Comparison of ENCODE assay signal across 8 cellular contexts in the genomic region with DNA sequence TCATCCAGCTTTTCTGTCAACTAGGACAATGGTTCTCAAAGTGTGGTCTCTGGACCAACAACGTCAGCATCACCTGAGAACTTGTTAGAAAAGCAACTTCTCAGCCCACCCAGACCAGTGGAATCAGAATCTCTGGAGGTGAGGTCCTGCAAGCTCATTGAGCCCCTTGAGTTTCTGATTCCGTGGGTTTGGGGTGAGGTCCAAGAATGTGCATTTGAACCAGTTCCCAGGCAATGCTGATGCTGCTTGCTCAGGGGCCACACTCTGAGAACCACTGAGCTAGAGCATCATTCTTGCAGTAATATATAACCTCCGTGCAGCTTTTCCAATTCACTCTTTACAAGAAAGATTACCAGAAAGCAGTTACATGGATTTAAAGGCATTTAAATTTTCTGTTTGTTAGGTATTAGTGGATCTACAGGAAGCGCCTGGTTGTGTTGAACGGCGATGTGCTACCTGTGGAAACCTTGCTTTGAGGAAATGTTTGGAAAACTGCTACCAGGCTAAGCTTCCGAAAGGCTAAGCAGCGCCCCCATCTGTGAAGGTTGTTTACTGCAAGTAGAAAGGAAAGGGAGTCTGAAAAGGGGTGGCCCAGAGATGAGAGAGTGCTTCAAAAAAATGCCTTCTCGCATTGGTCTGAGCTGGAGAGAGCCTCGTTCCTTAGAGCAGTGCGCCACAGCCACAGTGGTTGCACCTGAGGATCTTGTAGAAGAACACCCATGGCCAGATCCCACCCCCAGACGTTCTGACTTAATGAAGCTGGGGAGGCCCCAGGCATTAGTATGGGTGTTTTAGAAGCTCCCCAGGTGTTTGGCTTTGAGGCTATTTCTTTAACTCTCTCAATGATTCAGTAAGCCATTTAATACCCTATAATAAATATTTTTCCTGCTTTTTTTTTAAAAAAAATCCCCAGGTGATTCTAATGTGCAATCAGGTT. TPM values are rescaled to one million over a fixed set of nuclear protein-coding genes. Genes with fewer than 3 reads are reported as not detected.
DNase-seq lines count a peak whose midpoint lies in the region; ATAC-seq, FAIRE-seq and TF ChIP-seq lines count a peak whose summit lies in the region.

No MANE protein-coding gene starts in this region.

- TF ChIP-seq POLR2A in gastroesophageal sphincter (IDR thresholded peaks at IDR 0.05) (no peak), GM12892 (IDR thresholded peaks at IDR 0.05; ENCODE audit: low read depth, low read length) (no peak)

- H3K4me3 ChIP-seq in DOHH2 (ENCODE audit: low read length) (no peak overlapping the region), gastroesophageal sphincter (no peak overlapping the region)

- H3K9me2 ChIP-seq in DOHH2 (replicated peaks; ENCODE audit: control insufficient read depth, low read length): no peaks in the 10 kb centered on the region

- POLR2A ChIA-PET in activated CD8-positive, alpha-beta T cell treated with anti-CD3 and anti-CD28 coated beads, Interleukin-2, amount 10 ng/mL, durations not matched to agents 7 days and 5 days (lab: Charles Lee): interaction anchor here (0.6 kb wide), 1 partner anchor 276 kb away, joined by 4 read pairs; the partner anchor contains the start of gene HAPLN3

- H3K27me3 ChIP-seq in DOHH2 (ENCODE audit: control insufficient read depth, low read length) (no peaks in the 10 kb centered on the region), gastroesophageal sphincter (no peaks in the 10 kb centered on the region)

- H3K4me2 ChIP-seq in DOHH2 (ENCODE audit: low read length): no peak overlapping the region

- H3K27ac ChIP-seq in 22Rv1 (no peak overlapping the region), DOHH2 (ENCODE audit: low read depth, low read length) (no peak overlapping the region), gastroesophageal sphincter (peak overlapping the region in 1 of 4 donors; percentile 26)

- H3F3A ChIP-seq in DOHH2 (ENCODE audit: control insufficient read depth, insufficient read depth): no peaks in the 10 kb centered on the region

- H3K9me3 Mint-ChIP-seq in activated CD8-positive, alpha-beta T cell treated with anti-CD3 and anti-CD28 coated beads, Interleukin-2, amount 10 ng/mL, durations not matched to agents 7 days and 5 days (ENCODE audit: insufficient read depth): no peaks in the 10 kb centered on the region

- peaks cover 12% of the 10 kb centered on the region for H3K4me1 Mint-ChIP-seq in activated CD8-positive, alpha-beta T cell treated with anti-CD3 and anti-CD28 coated beads, Interleukin-2, amount 10 ng/mL, durations not matched to agents 7 days and 5 days (ENCODE audit: low read depth)

- peak; percentile 85 for TF ChIP-seq CTCF in 22Rv1 (IDR thresholded peaks at IDR 0.05)
- peak; percentile 90 for TF ChIP-seq CTCF in DOHH2 (IDR thresholded peaks at IDR 0.05; ENCODE audit: low read depth, low read length, poor library complexity, severe bottlenecking)
- TF ChIP-seq CTCF in gastroesophageal sphincter (IDR thresholded peaks at IDR 0.05): peak; percentile 53 to 69 (median 64)

- no peaks in the 10 kb centered on the region for H3K9me3 ChIP-seq in DOHH2 (ENCODE audit: control insufficient read depth, insufficient read depth, low read length)
- H3K9me3 ChIP-seq in gastroesophageal sphincter: no peaks in the 10 kb centered on the region

- H3K27ac Mint-ChIP-seq in activated CD8-positive, alpha-beta T cell treated with anti-CD3 and anti-CD28 coated beads, Interleukin-2, amount 10 ng/mL, durations not matched to agents 7 days and 5 days: no peak overlapping the region

- peaks cover 2% of the 10 kb centered on the region for H3K36me3 Mint-ChIP-seq in activated CD8-positive, alpha-beta T cell treated with anti-CD3 and anti-CD28 coated beads, Interleukin-2, amount 10 ng/mL, durations not matched to agents 7 days and 5 days (ENCODE audit: low read depth)

- no peak for ATAC-seq in activated CD8-positive, alpha-beta T cell treated with anti-CD3 and anti-CD28 coated beads, Interleukin-2, amount 10 ng/mL, durations not matched to agents 7 days and 5 days
- no peak for ATAC-seq in gastroesophageal sphincter

- peak; percentile 25 for DNase-seq in NCI-H2029 (lab: John Stamatoyannopoulos, UW)
- peak; percentile 47 for DNase-seq in activated CD8-positive, alpha-beta T cell treated with anti-CD3 and anti-CD28 coated beads, Interleukin-2, amount 10 ng/mL, durations not matched to agents 7 days and 5 days
- DNase-seq in putamen (ENCODE audit: low spot score): peak; percentile 49
- DNase-seq in GF-D8 (lab: John Stamatoyannopoulos, UW): no peak
- no peak for DNase-seq in GM12892 (ENCODE audit: insufficient read length)

- no peak for TF ChIP-seq EP300 in gastroesophageal sphincter (IDR thresholded peaks at IDR 0.05)

- H3K4me3 Mint-ChIP-seq in activated CD8-positive, alpha-beta T cell treated with anti-CD3 and anti-CD28 coated beads, Interleukin-2, amount 10 ng/mL, durations not matched to agents 7 days and 5 days: no peak overlapping the region

- H4K20me1 ChIP-seq in DOHH2 (ENCODE audit: control insufficient read depth, insufficient read depth, low read depth, low read length): no peaks in the 10 kb centered on the region

- H3K36me3 ChIP-seq in DOHH2 (ENCODE audit: control insufficient read depth, low read length): no peaks in the 10 kb centered on the region
- H3K36me3 ChIP-seq in gastroesophageal sphincter: peaks cover 0 to 21% of the 10 kb centered on the region in 2 donors

- FAIRE-seq in GM12892 (lab: Jason Lieb, UNC): no peak

- CTCF ChIA-PET in activated CD8-positive, alpha-beta T cell treated with anti-CD3 and anti-CD28 coated beads, Interleukin-2, amount 10 ng/mL, durations not matched to agents 7 days and 5 days (lab: Charles Lee): interaction anchor here (0.7 to 6.2 kb wide), 33 partner anchors 8 to 547 kb away, joined by 3 to 88 read pairs (median 4); partner anchors contain the start of gene ABHD2

- H3K4me1 ChIP-seq in DOHH2 (ENCODE audit: control insufficient read depth, low read length) (no peaks in the 10 kb centered on the region), gastroesophageal sphincter (peaks cover 4 to 58% (median 11%) of the 10 kb centered on the region in 3 donors)

- no peaks in the 10 kb centered on the region for H3K79me2 ChIP-seq in DOHH2 (ENCODE audit: control insufficient read depth, low read length)

- H3K27me3 Mint-ChIP-seq in activated CD8-positive, alpha-beta T cell treated with anti-CD3 and anti-CD28 coated beads, Interleukin-2, amount 10 ng/mL, durations not matched to agents 7 days and 5 days (ENCODE audit: low read depth): no peaks in the 10 kb centered on the region

- WGBS in gastroesophageal sphincter (ENCODE audit: low coverage in 1 of 2), 2 donors: 55 to 61% methylated on average over 8 to 12 of the region's 12 CpGs

RNA-seq across cellular contexts. Expression of gene RLBP1, which starts 50.0 kb away (rescaled TPM):
- not detected for total RNA-seq in activated CD8-positive, alpha-beta T cell treated with anti-CD3 and anti-CD28 coated beads, Interleukin-2, amount 10 ng/mL, durations not matched to agents 7 days and 5 days
- under 1 TPM in 1 of 4 donors, not detected in 3; 0.64 TPM for total RNA-seq in gastroesophageal sphincter
- polyA plus RNA-seq in GM12892 (2012; ENCODE audit: missing spikeins): not detected

Comparison
In these comparisons a context has a peak if more than half of its experiments do, and no peak if none do; other contexts are left out.
1. DNase-seq: peak in NCI-H2029 (single experiment), activated CD8-positive, alpha-beta T cell treated with anti-CD3 and anti-CD28 coated beads, Interleukin-2, amount 10 ng/mL, durations not matched to agents 7 days and 5 days (single experiment) and putamen (single experiment); none in GF-D8 (single experiment) and GM12892 (single experiment).
2. Peak in every context shown above with its lines, with median percentiles within 50 percentile points of each other: CTCF ChIP-seq.